19 cellular contexts compared by ENCODE assay signal in the genomic region with DNA sequence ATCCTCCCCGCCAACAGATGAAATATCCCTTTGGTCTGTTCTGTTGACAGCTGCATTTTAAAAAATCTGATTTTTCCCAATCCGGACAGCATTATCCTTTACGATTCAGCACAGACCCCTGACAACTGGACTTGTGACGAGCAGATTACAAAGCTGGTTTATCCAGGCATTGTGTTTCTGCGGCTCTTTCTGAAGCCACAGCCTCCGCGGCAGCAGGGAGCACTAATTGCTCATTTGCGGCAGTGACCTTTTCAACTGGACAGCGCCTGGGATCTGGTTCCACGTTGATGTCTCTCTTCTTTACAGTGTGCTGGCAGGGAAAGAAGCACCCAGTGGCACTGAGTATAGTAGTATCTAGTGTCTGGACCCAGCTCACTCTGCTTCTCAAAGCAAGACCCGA.
DNase-seq lines count a peak whose midpoint lies in the region; ATAC-seq and TF ChIP-seq lines count a peak whose summit lies in the region.
"Had no signal": no experiment of that assay in that cellular context is flagged by ENCODE, and none has a peak within 500 bp of the region (broad histone marks: within the 10 kb centered on the region; RNA-seq: fewer than 3 reads in every experiment).

No MANE protein-coding gene starts in this region.

- WGBS in right cardiac atrium = 53% methylated on average over 11 of the region's 11 CpGs
- WGBS in mesenchymal stem cell = 48% methylated on average over 11 of the region's 11 CpGs
- WGBS in gastroesophageal sphincter (ENCODE audit: low coverage in 1 of 2), 2 donors = 65 to 83% methylated on average over 1 to 6 of the region's 11 CpGs

- H3K27ac Mint-ChIP-seq in brain = peak overlapping the region; percentile 75 to 98 (median 91)
- H3K27ac Mint-ChIP-seq: activated CD4-positive, alpha-beta T cell treated with anti-CD3 and anti-CD28 coated beads for 36 hours; activated naive CD8-positive, alpha-beta T cell treated with anti-CD3 and anti-CD28 coated beads, Interleukin-2, amount 10 ng/mL, durations not matched to agents 7 days and 5 days; natural killer cell; stimulated activated naive CD8-positive, alpha-beta T cell treated with anti-CD3 and anti-CD28 coated beads, Interleukin-15, amount 100 ng/mL, for 72 hours had no signal

- no peak overlapping the region for H3K23ac ChIP-seq in mesenchymal stem cell (ENCODE audit: low read length in 2 of 2)

- no peak overlapping the region for H2AK5ac ChIP-seq in mesenchymal stem cell (ENCODE audit: low read length, severe bottlenecking)

- H3K27ac ChIP-seq in right cardiac atrium (ENCODE audit: low read length) (no peak overlapping the region), mesenchymal stem cell (ENCODE audit: low read length, poor library complexity, severe bottlenecking) (no peak overlapping the region), temporal lobe (ENCODE audit: low read depth, low read length) (peak overlapping the region; percentile 90), gastroesophageal sphincter (no peak overlapping the region)
- H3K27ac ChIP-seq: colonic mucosa, GM23248, hepatocyte had no signal

- H3K9me3 ChIP-seq in right cardiac atrium (ENCODE audit: control insufficient read depth, low read length) = no peaks in the 10 kb centered on the region
- H3K9me3 ChIP-seq in mesenchymal stem cell (ENCODE audit: control insufficient read depth, low read length) = peaks cover 12% of the 10 kb centered on the region
- peaks cover 0 to 9% (median 0%) of the 10 kb centered on the region in 3 donors for H3K9me3 ChIP-seq in gastroesophageal sphincter
- H3K9me3 ChIP-seq: colonic mucosa had no signal

- H3K4me3 Mint-ChIP-seq in brain = peak overlapping the region; percentile 32 to 76 (median 64)
- H3K4me3 Mint-ChIP-seq: activated CD4-positive, alpha-beta T cell treated with anti-CD3 and anti-CD28 coated beads for 36 hours; activated naive CD8-positive, alpha-beta T cell treated with anti-CD3 and anti-CD28 coated beads, Interleukin-2, amount 10 ng/mL, durations not matched to agents 7 days and 5 days; natural killer cell; stimulated activated naive CD8-positive, alpha-beta T cell treated with anti-CD3 and anti-CD28 coated beads, Interleukin-15, amount 100 ng/mL, for 72 hours had no signal

- TF ChIP-seq POLR2A in gastroesophageal sphincter (IDR thresholded peaks at IDR 0.05) = no peak

- H3K4me3 ChIP-seq in right cardiac atrium (ENCODE audit: low read length) = no peak overlapping the region
- H3K4me3 ChIP-seq in mesenchymal stem cell (ENCODE audit: insufficient read depth in 1 of 2, low read depth in 1 of 2, low read length in 2 of 2) = no peak overlapping the region
- no peak overlapping the region for H3K4me3 ChIP-seq in gastroesophageal sphincter
- H3K4me3 ChIP-seq: colonic mucosa, GM23248, hepatocyte, smooth muscle cell had no signal

- H2BK120ac ChIP-seq in mesenchymal stem cell (ENCODE audit: low read depth, low read length) = no peak overlapping the region

- no peak overlapping the region for H4K91ac ChIP-seq in mesenchymal stem cell (ENCODE audit: low read length)

- no peak overlapping the region for H3K14ac ChIP-seq in mesenchymal stem cell (ENCODE audit: low read length in 2 of 2)

- H2BK12ac ChIP-seq in mesenchymal stem cell (ENCODE audit: low read length in 2 of 2) = no peak overlapping the region

- H3K4me2 ChIP-seq in mesenchymal stem cell (ENCODE audit: low read length, poor library complexity, severe bottlenecking) = no peak overlapping the region
- H3K4me2 ChIP-seq: hepatocyte, smooth muscle cell had no signal

- TF ChIP-seq CTCF in brain (conservative IDR thresholded peaks at IDR 0.05) (no peak), gastroesophageal sphincter (IDR thresholded peaks at IDR 0.05) (no peak)

- H3K27me3 Mint-ChIP-seq in brain = no peaks in the 10 kb centered on the region
- H3K27me3 Mint-ChIP-seq: activated CD4-positive, alpha-beta T cell treated with anti-CD3 and anti-CD28 coated beads for 36 hours; activated naive CD8-positive, alpha-beta T cell treated with anti-CD3 and anti-CD28 coated beads, Interleukin-2, amount 10 ng/mL, durations not matched to agents 7 days and 5 days; stimulated activated naive CD8-positive, alpha-beta T cell treated with anti-CD3 and anti-CD28 coated beads, Interleukin-15, amount 100 ng/mL, for 72 hours had no signal

- no peaks in the 10 kb centered on the region for H3K36me3 ChIP-seq in mesenchymal stem cell (ENCODE audit: control insufficient read depth in 1 of 2, insufficient read depth in 2 of 2, low read depth in 1 of 2, low read length in 2 of 2)
- no peaks in the 10 kb centered on the region for H3K36me3 ChIP-seq in gastroesophageal sphincter
- H3K36me3 ChIP-seq: colonic mucosa had no signal

- no peak overlapping the region for H2BK15ac ChIP-seq in mesenchymal stem cell (ENCODE audit: low read depth, poor library complexity, severe bottlenecking)

- H3K9ac ChIP-seq in mesenchymal stem cell (ENCODE audit: low read length) = no peak overlapping the region
- H3K9ac ChIP-seq: GM23248 had no signal

- H4K8ac ChIP-seq in mesenchymal stem cell (ENCODE audit: low read length) = no peak overlapping the region

- TF ChIP-seq EP300 in gastroesophageal sphincter (IDR thresholded peaks at IDR 0.05) = no peak

- H3K4me1 ChIP-seq in right cardiac atrium (ENCODE audit: control insufficient read depth, insufficient read depth, low read length) (no peaks in the 10 kb centered on the region), mesenchymal stem cell (ENCODE audit: control insufficient read depth, insufficient read depth, low read depth, low read length) (no peaks in the 10 kb centered on the region), gastroesophageal sphincter (peaks cover 0 to 3% (median 3%) of the 10 kb centered on the region in 3 donors)
- H3K4me1 ChIP-seq: colonic mucosa had no signal

- DNase-seq in right cardiac atrium (peak in 1 of 3 donors; percentile 40), cardiac septum (ENCODE audit: low spot score) (no peak), mesenchymal stem cell (peak; percentile 26)
- no peak for DNase-seq in stimulated activated CD4-positive, alpha-beta T cell treated with anti-CD3 and anti-CD28 coated beads, Interleukin-1b, Interleukin-23, amount 100 ng/mL, for 48 hours
- no peak for DNase-seq in stimulated activated CD4-positive, alpha-beta T cell treated with anti-CD3 and anti-CD28 coated beads, Interleukin-2, amount 100 ng/mL, for 48 hours
- DNase-seq: activated CD4-positive, alpha-beta T cell treated with anti-CD3 and anti-CD28 coated beads for 36 hours; activated naive CD8-positive, alpha-beta T cell treated with anti-CD3 and anti-CD28 coated beads, Interleukin-2, amount 10 ng/mL, durations not matched to agents 7 days and 5 days; colonic mucosa; GM23248; natural killer cell; NCI-H1694; NCI-H524 treated with DMSO at 0.1 percent for 48 hours; stimulated activated naive CD8-positive, alpha-beta T cell treated with anti-CD3 and anti-CD28 coated beads, Interleukin-15, amount 100 ng/mL, for 72 hours had no signal

- H3K18ac ChIP-seq in mesenchymal stem cell (ENCODE audit: low read depth in 1 of 2, low read length in 2 of 2) = no peak overlapping the region

- peaks cover 71% of the 10 kb centered on the region for H3K4me1 Mint-ChIP-seq in brain
- H3K4me1 Mint-ChIP-seq: activated CD4-positive, alpha-beta T cell treated with anti-CD3 and anti-CD28 coated beads for 36 hours; activated naive CD8-positive, alpha-beta T cell treated with anti-CD3 and anti-CD28 coated beads, Interleukin-2, amount 10 ng/mL, durations not matched to agents 7 days and 5 days; natural killer cell; stimulated activated naive CD8-positive, alpha-beta T cell treated with anti-CD3 and anti-CD28 coated beads, Interleukin-15, amount 100 ng/mL, for 72 hours had no signal

- ATAC-seq in right cardiac atrium = peak; percentile 66 to 72
- no peak for ATAC-seq in gastroesophageal sphincter
- ATAC-seq: activated CD4-positive, alpha-beta T cell treated with anti-CD3 and anti-CD28 coated beads for 36 hours; esophagus mucosa; natural killer cell; stimulated activated naive CD8-positive, alpha-beta T cell treated with anti-CD3 and anti-CD28 coated beads, Interleukin-15, amount 100 ng/mL, for 72 hours had no signal

- H3K4ac ChIP-seq in mesenchymal stem cell (ENCODE audit: low read depth in 1 of 2, low read length in 2 of 2) = no peak overlapping the region

- peaks cover 6% of the 10 kb centered on the region for H3K36me3 Mint-ChIP-seq in brain
- H3K36me3 Mint-ChIP-seq: activated naive CD8-positive, alpha-beta T cell treated with anti-CD3 and anti-CD28 coated beads, Interleukin-2, amount 10 ng/mL, durations not matched to agents 7 days and 5 days had no signal

- H3K79me1 ChIP-seq in mesenchymal stem cell (replicated peaks; ENCODE audit: low read length, poor library complexity, severe bottlenecking) = no peaks in the 10 kb centered on the region

- H2BK5ac ChIP-seq in mesenchymal stem cell (ENCODE audit: low read depth, low read length, poor library complexity, severe bottlenecking) = no peak overlapping the region

- intact Hi-C loops in right cardiac atrium (cut with DNase I) (loop anchor here in 1 of 4 donors (5.0 kb wide), 1 partner anchor 53 kb away; no protein-coding TSS in a partner anchor), cardiac septum (cut with DNase I) (no loop called here)

- H3K27me3 ChIP-seq in right cardiac atrium (ENCODE audit: control insufficient read depth, insufficient read depth) (no peaks in the 10 kb centered on the region), mesenchymal stem cell (ENCODE audit: control insufficient read depth in 1 of 2, insufficient read depth in 1 of 2, low read length in 2 of 2) (no peaks in the 10 kb centered on the region), gastroesophageal sphincter (no peaks in the 10 kb centered on the region)
- H3K27me3 ChIP-seq: colonic mucosa, hepatocyte had no signal

- peaks cover 8 to 16% (median 14%) of the 10 kb centered on the region in 5 experiments for H3K9me3 Mint-ChIP-seq in brain
- H3K9me3 Mint-ChIP-seq: activated naive CD8-positive, alpha-beta T cell treated with anti-CD3 and anti-CD28 coated beads, Interleukin-2, amount 10 ng/mL, durations not matched to agents 7 days and 5 days had no signal

- no peak overlapping the region for H2AFZ ChIP-seq in mesenchymal stem cell (ENCODE audit: low read depth, low read length)
- H2AFZ ChIP-seq: GM23248, hepatocyte had no signal
